8 cellular contexts compared by ENCODE assay signal in the genomic region with DNA sequence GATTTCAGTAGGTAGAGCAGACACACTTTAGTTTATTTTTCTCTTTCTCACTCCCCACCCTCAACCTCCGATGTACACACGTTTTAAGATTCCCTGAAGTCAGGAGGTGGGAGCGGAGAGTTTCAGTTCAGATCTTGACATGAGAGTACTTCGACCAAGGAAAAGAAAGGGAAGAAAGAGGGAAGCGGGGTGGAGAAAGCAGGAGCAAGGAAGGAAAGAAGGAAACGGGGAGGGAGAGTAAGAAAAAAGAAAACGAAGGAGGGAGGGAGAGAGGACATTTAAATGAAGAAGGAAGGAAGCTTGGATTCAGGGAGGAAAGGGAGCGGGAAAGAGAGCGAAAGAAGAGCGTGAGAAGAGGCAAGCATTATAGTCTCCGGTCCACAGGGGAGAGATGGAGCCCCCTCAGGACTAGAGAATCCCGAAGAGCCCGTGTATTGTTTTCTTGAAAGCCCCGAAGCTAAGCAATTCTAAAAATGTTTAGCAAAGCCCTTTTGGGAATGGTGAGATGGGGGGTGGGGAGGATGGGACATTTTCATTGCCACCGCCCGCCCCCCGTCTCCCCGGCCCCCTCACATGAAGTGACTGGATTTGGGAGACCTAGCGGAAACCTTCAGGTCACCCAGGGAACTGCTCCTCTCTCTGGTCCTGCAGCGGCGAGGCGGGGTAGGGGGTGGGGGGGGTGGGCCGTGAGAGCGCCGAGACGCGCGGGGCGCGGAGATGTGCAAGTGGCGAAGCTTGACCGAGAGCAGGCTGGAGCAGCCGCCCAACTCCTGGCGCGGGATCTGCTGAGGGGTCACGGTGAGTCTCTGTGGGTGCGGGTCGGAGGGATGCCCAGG. TPM values are rescaled to one million over a fixed set of nuclear protein-coding genes. Genes with fewer than 3 reads are reported as not detected.
A peak's percentile ranks its signal among the peaks of the same experiment; 100 is the strongest.
DNase-seq lines count a peak whose midpoint lies in the region; ATAC-seq and TF ChIP-seq lines count a peak whose summit lies in the region.

No MANE protein-coding gene starts in this region.

- H3K4me1 ChIP-seq in ES-I3 (ENCODE audit: insufficient read depth, low read length), result peaks cover 18% of the 10 kb centered on the region

- no peaks in the 10 kb centered on the region for H3K36me3 ChIP-seq in ES-I3 (ENCODE audit: insufficient read depth, low read length)

- H3K9me3 ChIP-seq in ES-I3 (ENCODE audit: control insufficient read depth, insufficient read depth, low read length), result no peaks in the 10 kb centered on the region

- intact Hi-C loops in Right ventricle myocardium superior (cut with DNase I), result no loop called here

- DNase-seq in Right ventricle myocardium superior, result no peak
- DNase-seq in retinal pigment epithelial cell (ENCODE audit: low read depth), result no peak
- no peak for DNase-seq in T-helper 1 cell
- DNase-seq in NCI-H2107 treated with DMSO at 0.1 percent for 48 hours (lab: John Stamatoyannopoulos, UW; ENCODE audit: unreplicated experiment), result no peak

- peak; percentile 1 for TF ChIP-seq CTCF in retinal pigment epithelial cell (conservative IDR thresholded peaks at IDR 0.05; ENCODE audit: low read depth, low read length)

- H3K4me3 ChIP-seq in retinal pigment epithelial cell (ENCODE audit: low read length), result peak overlapping the region; percentile 76

- peak overlapping the region; percentile 94 for H3K9ac ChIP-seq in ES-I3 (ENCODE audit: low read depth, low read length)

- ATAC-seq in SK-N-SH treated with all-trans-retinoic acid at 6 μM for 48 hours, result peak; percentile 72
- peak; percentile 61 for ATAC-seq in Right ventricle myocardium superior (ENCODE audit: poor library complexity)
- ATAC-seq in HG02884 (IDR thresholded peaks at IDR 0.05; ENCODE audit: unreplicated experiment), result no peak
- no peak for ATAC-seq in GM18502 (IDR thresholded peaks at IDR 0.05; ENCODE audit: poor library complexity, unreplicated experiment)

TF ChIP-seq in SK-N-SH treated with all-trans-retinoic acid at 6 μM for 48 hours, 23 proteins besides CTCF, POLR2A, EP300 and RAD21:
- no peak for TF ChIP-seq ESRRG (CRISPR knock-in tag; IDR thresholded peaks at IDR 0.05)
- TF ChIP-seq, protein P1, sequence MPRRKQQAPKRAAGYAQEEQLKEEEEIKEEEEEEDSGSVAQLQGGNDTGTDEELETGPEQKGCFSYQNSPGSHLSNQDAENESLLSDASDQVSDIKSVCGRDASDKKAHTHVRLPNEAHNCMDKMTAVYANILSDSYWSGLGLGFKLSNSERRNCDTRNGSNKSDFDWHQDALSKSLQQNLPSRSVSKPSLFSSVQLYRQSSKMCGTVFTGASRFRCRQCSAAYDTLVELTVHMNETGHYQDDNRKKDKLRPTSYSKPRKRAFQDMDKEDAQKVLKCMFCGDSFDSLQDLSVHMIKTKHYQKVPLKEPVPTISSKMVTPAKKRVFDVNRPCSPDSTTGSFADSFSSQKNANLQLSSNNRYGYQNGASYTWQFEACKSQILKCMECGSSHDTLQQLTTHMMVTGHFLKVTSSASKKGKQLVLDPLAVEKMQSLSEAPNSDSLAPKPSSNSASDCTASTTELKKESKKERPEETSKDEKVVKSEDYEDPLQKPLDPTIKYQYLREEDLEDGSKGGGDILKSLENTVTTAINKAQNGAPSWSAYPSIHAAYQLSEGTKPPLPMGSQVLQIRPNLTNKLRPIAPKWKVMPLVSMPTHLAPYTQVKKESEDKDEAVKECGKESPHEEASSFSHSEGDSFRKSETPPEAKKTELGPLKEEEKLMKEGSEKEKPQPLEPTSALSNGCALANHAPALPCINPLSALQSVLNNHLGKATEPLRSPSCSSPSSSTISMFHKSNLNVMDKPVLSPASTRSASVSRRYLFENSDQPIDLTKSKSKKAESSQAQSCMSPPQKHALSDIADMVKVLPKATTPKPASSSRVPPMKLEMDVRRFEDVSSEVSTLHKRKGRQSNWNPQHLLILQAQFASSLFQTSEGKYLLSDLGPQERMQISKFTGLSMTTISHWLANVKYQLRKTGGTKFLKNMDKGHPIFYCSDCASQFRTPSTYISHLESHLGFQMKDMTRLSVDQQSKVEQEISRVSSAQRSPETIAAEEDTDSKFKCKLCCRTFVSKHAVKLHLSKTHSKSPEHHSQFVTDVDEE (CRISPR knock-in tag; IDR thresholded peaks at IDR 0.05), result no peak
- TF ChIP-seq TOX (CRISPR knock-in tag; IDR thresholded peaks at IDR 0.05; ENCODE audit: borderline replicate concordance), result no peak
- TF ChIP-seq TCF4 (CRISPR knock-in tag; IDR thresholded peaks at IDR 0.05; ENCODE audit: borderline replicate concordance), result no peak
- TF ChIP-seq ZFP3 (CRISPR knock-in tag; IDR thresholded peaks at IDR 0.05), result no peak
- TF ChIP-seq, protein P2, sequence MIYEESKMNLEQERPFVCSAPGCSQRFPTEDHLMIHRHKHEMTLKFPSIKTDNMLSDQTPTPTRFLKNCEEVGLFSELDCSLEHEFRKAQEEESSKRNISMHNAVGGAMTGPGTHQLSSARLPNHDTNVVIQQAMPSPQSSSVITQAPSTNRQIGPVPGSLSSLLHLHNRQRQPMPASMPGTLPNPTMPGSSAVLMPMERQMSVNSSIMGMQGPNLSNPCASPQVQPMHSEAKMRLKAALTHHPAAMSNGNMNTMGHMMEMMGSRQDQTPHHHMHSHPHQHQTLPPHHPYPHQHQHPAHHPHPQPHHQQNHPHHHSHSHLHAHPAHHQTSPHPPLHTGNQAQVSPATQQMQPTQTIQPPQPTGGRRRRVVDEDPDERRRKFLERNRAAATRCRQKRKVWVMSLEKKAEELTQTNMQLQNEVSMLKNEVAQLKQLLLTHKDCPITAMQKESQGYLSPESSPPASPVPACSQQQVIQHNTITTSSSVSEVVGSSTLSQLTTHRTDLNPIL (CRISPR knock-in tag; IDR thresholded peaks at IDR 0.05; ENCODE audit: low read depth), result no peak
- TF ChIP-seq, protein P3, sequence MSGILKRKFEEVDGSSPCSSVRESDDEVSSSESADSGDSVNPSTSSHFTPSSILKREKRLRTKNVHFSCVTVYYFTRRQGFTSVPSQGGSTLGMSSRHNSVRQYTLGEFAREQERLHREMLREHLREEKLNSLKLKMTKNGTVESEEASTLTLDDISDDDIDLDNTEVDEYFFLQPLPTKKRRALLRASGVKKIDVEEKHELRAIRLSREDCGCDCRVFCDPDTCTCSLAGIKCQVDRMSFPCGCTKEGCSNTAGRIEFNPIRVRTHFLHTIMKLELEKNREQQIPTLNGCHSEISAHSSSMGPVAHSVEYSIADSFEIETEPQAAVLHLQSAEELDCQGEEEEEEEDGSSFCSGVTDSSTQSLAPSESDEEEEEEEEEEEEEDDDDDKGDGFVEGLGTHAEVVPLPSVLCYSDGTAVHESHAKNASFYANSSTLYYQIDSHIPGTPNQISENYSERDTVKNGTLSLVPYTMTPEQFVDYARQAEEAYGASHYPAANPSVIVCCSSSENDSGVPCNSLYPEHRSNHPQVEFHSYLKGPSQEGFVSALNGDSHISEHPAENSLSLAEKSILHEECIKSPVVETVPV (CRISPR knock-in tag; IDR thresholded peaks at IDR 0.05), result no peak
- TF ChIP-seq GLIS3 (CRISPR knock-in tag; IDR thresholded peaks at IDR 0.05), result no peak
- TF ChIP-seq ZNF565 (CRISPR knock-in tag; conservative IDR thresholded peaks at IDR 0.05; ENCODE audit: low read depth), result no peak

RNA-seq across cellular contexts. Expression of a gene that starts 0.9 kb away (rescaled TPM):
- 3.2 TPM for total RNA-seq in Right ventricle myocardium superior

Comparison
In these comparisons a context has a peak if more than half of its experiments do, and no peak if none do; other contexts are left out.
1. ATAC-seq: peak in SK-N-SH treated with all-trans-retinoic acid at 6 μM for 48 hours (single experiment) and Right ventricle myocardium superior (single experiment); none in HG02884 (single experiment) and GM18502 (single experiment).